ENCODE assay signal across 1 cellular context in genomic region chr15:84588053-84588874, GRCh38.
A peak's percentile ranks its signal among the peaks of the same experiment; 100 is the strongest.
TF ChIP-seq lines count a peak whose summit lies in the region.

No MANE protein-coding gene starts in this region.

TF ChIP-seq in HepG2, 621 proteins besides CTCF, POLR2A, EP300 and RAD21 (continued from another document and continues in another):
- TF ChIP-seq NFKB2 (CRISPR knock-in tag; IDR thresholded peaks at IDR 0.05; ENCODE audit: borderline replicate concordance) (no peak; the same call in 1 of the 2 replicates), SNAPC4 (CRISPR knock-in tag; IDR thresholded peaks at IDR 0.05) (no peak), NCOA1 (CRISPR knock-in tag; IDR thresholded peaks at IDR 0.05) (no peak), RNF2 (conservative IDR thresholded peaks at IDR 0.05; ENCODE audit: low read depth) (no peak), ERF (CRISPR knock-in tag; IDR thresholded peaks at IDR 0.05) (no peak), RBM22 (optimal IDR thresholded peaks at IDR 0.05; ENCODE audit: low read length) (no peak), ZNF737 (CRISPR knock-in tag; IDR thresholded peaks at IDR 0.05; ENCODE audit: borderline replicate concordance) (no peak), NRL (CRISPR knock-in tag; IDR thresholded peaks at IDR 0.05; ENCODE audit: borderline replicate concordance) (0 out of 2 replicates have a peak, but pooled peaks have one; percentile 19), ZNF615 (CRISPR knock-in tag; IDR thresholded peaks at IDR 0.05; ENCODE audit: borderline replicate concordance) (no peak), ZNF547 (CRISPR knock-in tag; IDR thresholded peaks at IDR 0.05) (no peak), CCDC6 (CRISPR knock-in tag; IDR thresholded peaks at IDR 0.05) (no peak), ARID2 (CRISPR knock-in tag; IDR thresholded peaks at IDR 0.05; ENCODE audit: borderline replicate concordance) (no peak), PHF8 (CRISPR knock-in tag; IDR thresholded peaks at IDR 0.05) (no peak), TERF1 (CRISPR knock-in tag; IDR thresholded peaks at IDR 0.05) (no peak), GPN1 (CRISPR knock-in tag; IDR thresholded peaks at IDR 0.05; ENCODE audit: borderline replicate concordance) (no peak), ZBTB34 (CRISPR knock-in tag; IDR thresholded peaks at IDR 0.05) (no peak), RFXANK (CRISPR knock-in tag; IDR thresholded peaks at IDR 0.05) (no peak), XRCC5 (optimal IDR thresholded peaks at IDR 0.05; ENCODE audit: low read length) (no peak), ZNF513 (CRISPR knock-in tag; conservative IDR thresholded peaks at IDR 0.05) (no peak), NR2F6 (IDR thresholded peaks at IDR 0.05) (no peak), NR2F6 (CRISPR knock-in tag; IDR thresholded peaks at IDR 0.05) (peak; percentile 16; the same call in 1 of the 2 replicates), MXD1 (CRISPR knock-in tag; IDR thresholded peaks at IDR 0.05) (no peak), ZNF383 (CRISPR knock-in tag; IDR thresholded peaks at IDR 0.05; ENCODE audit: borderline replicate concordance) (no peak), SP5 (CRISPR knock-in tag; IDR thresholded peaks at IDR 0.05; ENCODE audit: borderline replicate concordance, low read depth) (no peak), HOXA3 (CRISPR knock-in tag; IDR thresholded peaks at IDR 0.05) (peak; percentile 44; the same call in 1 of the 2 replicates), ZNF574 (CRISPR knock-in tag; IDR thresholded peaks at IDR 0.05) (0 out of 2 replicates have a peak, but pooled peaks have one; percentile 27), HINFP (CRISPR knock-in tag; IDR thresholded peaks at IDR 0.05; ENCODE audit: low read depth) (no peak), HNF4G (IDR thresholded peaks at IDR 0.05; ENCODE audit: borderline replicate concordance, low read depth, low read length) (no peak), HNF4G (CRISPR knock-in tag; IDR thresholded peaks at IDR 0.05; ENCODE audit: borderline replicate concordance, low read depth) (0 out of 2 replicates have a peak, but pooled peaks have one; percentile 28), ZNF687 (CRISPR knock-in tag; IDR thresholded peaks at IDR 0.05) (peak; percentile 63), MED1 (CRISPR knock-in tag; IDR thresholded peaks at IDR 0.05) (no peak), FOXC1 (CRISPR knock-in tag; IDR thresholded peaks at IDR 0.05; ENCODE audit: borderline replicate concordance) (no peak), JUNB (CRISPR knock-in tag; IDR thresholded peaks at IDR 0.05; ENCODE audit: borderline replicate concordance) (no peak), SP140L (CRISPR knock-in tag; IDR thresholded peaks at IDR 0.05; ENCODE audit: borderline replicate concordance) (no peak), SRY (CRISPR knock-in tag; IDR thresholded peaks at IDR 0.05) (no peak), KDM2A (CRISPR knock-in tag; IDR thresholded peaks at IDR 0.05; ENCODE audit: borderline replicate concordance, low read depth) (peak; percentile 72), E2F1 (CRISPR knock-in tag; IDR thresholded peaks at IDR 0.05) (no peak), ZNF33B (CRISPR knock-in tag; IDR thresholded peaks at IDR 0.05) (no peak), FOXA3 (CRISPR knock-in tag; IDR thresholded peaks at IDR 0.05) (no peak), KDM1A (CRISPR knock-in tag; IDR thresholded peaks at IDR 0.05) (no peak), RFX5 (IDR thresholded peaks at IDR 0.05; ENCODE audit: low read depth, low read length) (no peak), NBN (conservative IDR thresholded peaks at IDR 0.05) (no peak), ZNF234 (CRISPR knock-in tag; conservative IDR thresholded peaks at IDR 0.05) (no peak), ZNF784 (CRISPR knock-in tag; IDR thresholded peaks at IDR 0.05; ENCODE audit: borderline replicate concordance) (no peak), ZNF550 (CRISPR knock-in tag; IDR thresholded peaks at IDR 0.05; ENCODE audit: borderline replicate concordance) (no peak)
